ENCODE assay signal across 31 cellular contexts in genomic region chr5:9140202-9140601, GRCh38.
"Had no signal": no experiment of that assay in that cellular context is flagged by ENCODE, and none has a peak within 500 bp of the region (broad histone marks: within the 10 kb centered on the region; RNA-seq: fewer than 3 reads in every experiment).

No MANE protein-coding gene starts in this region.

- H3K4me3 ChIP-seq: adrenal gland, body of pancreas, breast epithelium had no signal

- DNase-seq: activated B cell treated with CpG ODN at 0.5 μM for 24 hours; activated CD4-positive, alpha-beta memory T cell treated with anti-CD3 and anti-CD28 coated beads for 36 hours; activated CD4-positive, alpha-beta T cell treated with anti-CD3 and anti-CD28 coated beads for 4 hours; activated CD4-positive, alpha-beta T cell treated with anti-CD3 and anti-CD28 coated beads, Interleukin-2, amount 10 ng/mL, durations not matched to agents 24 days and 14 days; activated CD4-positive, alpha-beta T cell treated with anti-CD3 and anti-CD28 coated beads, Interleukin-2, amount 50 U/mL, for 1 hour; activated CD4-positive, alpha-beta T cell treated with anti-CD3 and anti-CD28 coated beads, Interleukin-2, amount 50 U/mL, for 4 hours; activated CD4-positive, CD25-positive, alpha-beta regulatory T cell treated with anti-CD3 and anti-CD28 coated beads, Interleukin-2, amount 50 U/mL, for 72 hours; activated CD8-positive, alpha-beta memory T cell treated with anti-CD3 and anti-CD28 coated beads, Interleukin-2, amount 50 U/mL, for 4 hours; activated CD8-positive, alpha-beta T cell treated with anti-CD3 and anti-CD28 coated beads for 36 hours; activated effector memory CD4-positive, alpha-beta T cell treated with anti-CD3 and anti-CD28 coated beads, Interleukin-2, amount 50 U/mL, for 16 hours; activated gamma-delta T cell treated with Interleukin-2 at 50 U/mL for 16 hours; activated naive CD4-positive, alpha-beta T cell; activated naive CD4-positive, alpha-beta T cell treated with anti-CD3 and anti-CD28 coated beads for 36 hours; activated naive CD4-positive, alpha-beta T cell treated with anti-CD3 and anti-CD28 coated beads, Interleukin-2, amount 50 U/mL, for 16 hours; activated naive CD8-positive, alpha-beta T cell treated with anti-CD3 and anti-CD28 coated beads for 36 hours; activated T-cell treated with anti-CD3 and anti-CD28 coated beads for 4 hours; activated T-cell treated with anti-CD3 and anti-CD28 coated beads, Interleukin-2, amount 50 U/mL, for 1 hour; activated T-cell treated with anti-CD3 and anti-CD28 coated beads, Interleukin-2, amount 50 U/mL, for 4 hours; activated T-cell treated with anti-CD3 and anti-CD28 coated beads, Interleukin-2, amount 50 U/mL, for 72 hours; adrenal gland; amniotic stem cell; aorta; body of pancreas; brain microvascular endothelial cell; central memory CD4-positive, alpha-beta T cell; T-helper 2 cell; T-helper 9 cell had no signal

- H3K4me1 ChIP-seq: adrenal gland, body of pancreas, breast epithelium had no signal

- ATAC-seq: activated CD8-positive, alpha-beta T cell treated with anti-CD3 and anti-CD28 coated beads for 36 hours; activated naive CD4-positive, alpha-beta T cell treated with anti-CD3 and anti-CD28 coated beads, Interleukin-2, amount 50 U/mL, for 72 hours; activated T-cell treated with anti-CD3 and anti-CD28 coated beads, Interleukin-2, amount 50 U/mL, for 4 hours; activated T-cell treated with anti-CD3 and anti-CD28 coated beads, Interleukin-2, amount 50 U/mL, for 72 hours; activated T-helper 17 cell treated with anti-CD3 and anti-CD28 coated beads, Interleukin-2, amount 50 U/mL, for 72 hours; body of pancreas had no signal

- H3K36me3 ChIP-seq: adrenal gland, brain microvascular endothelial cell, breast epithelium had no signal

- H3K9me3 ChIP-seq: adrenal gland, body of pancreas had no signal

- H3K27ac ChIP-seq: adrenal gland, body of pancreas, brain microvascular endothelial cell, breast epithelium, VCaP had no signal

- H3K27me3 ChIP-seq: adrenal gland, body of pancreas, brain microvascular endothelial cell, breast epithelium had no signal
